In the genomic region with DNA sequence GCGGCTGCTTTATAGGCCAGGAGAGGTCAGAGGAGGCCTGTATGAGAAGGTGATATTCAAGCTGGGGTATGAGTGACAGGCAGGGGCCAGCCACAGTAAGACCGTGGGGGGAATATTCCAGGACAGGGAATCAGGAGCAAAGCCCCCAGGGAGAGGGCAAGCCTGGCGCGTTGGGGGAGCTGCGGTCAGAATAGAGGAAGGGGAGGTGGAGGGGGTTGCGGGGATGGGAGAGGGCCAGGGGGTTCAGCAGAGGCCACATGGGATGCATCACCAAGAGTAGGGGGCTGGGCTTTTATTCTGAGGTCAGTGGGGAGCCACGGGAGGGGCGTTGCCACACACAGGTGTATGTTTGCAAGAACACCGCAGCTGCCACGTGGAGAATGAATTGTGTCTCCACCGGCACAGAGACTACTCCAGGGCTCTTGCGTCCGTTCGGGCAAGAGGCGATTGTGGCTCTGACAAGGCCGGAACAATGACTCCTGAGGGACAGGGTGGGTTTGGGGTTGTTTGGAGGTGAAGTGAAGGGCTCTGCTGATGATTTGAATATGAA, we compare ENCODE assay signal across 12 cellular contexts.
DNase-seq lines count a peak whose midpoint lies in the region; ATAC-seq and TF ChIP-seq lines count a peak whose summit lies in the region.
"Had no signal": no experiment of that assay in that cellular context is flagged by ENCODE, and none has a peak within 500 bp of the region (broad histone marks: within the 10 kb centered on the region; RNA-seq: fewer than 3 reads in every experiment).

No MANE protein-coding gene starts in this region.

- no peak overlapping the region for H3K27ac Mint-ChIP-seq in chondrocyte (ENCODE audit: unreplicated experiment)
- no peak overlapping the region for H3K27ac Mint-ChIP-seq in mesothelial cell of epicardium
- H3K27ac Mint-ChIP-seq: CD8-positive, alpha-beta T cell had no signal

- peaks cover 27% of the 10 kb centered on the region for H3K27me3 Mint-ChIP-seq in chondrocyte (ENCODE audit: low read depth)
- peaks cover 45% of the 10 kb centered on the region for H3K27me3 Mint-ChIP-seq in mesothelial cell of epicardium (ENCODE audit: low read depth)

- DNase-seq in H7 (peak; percentile 48), chondrocyte (ENCODE audit: low spot score) (peak; percentile 57), lower lobe of right lung (peak; percentile 39), spleen (peak; percentile 61), NCI-H2196 (lab: John Stamatoyannopoulos, UW; ENCODE audit: unreplicated experiment) (no peak), mesothelial cell of epicardium (ENCODE audit: low spot score in 2 of 2, unreplicated experiment in 2 of 2) (no peak)
- no peak for DNase-seq in activated CD4-positive, alpha-beta T cell treated with anti-CD3 and anti-CD28 coated beads for 4 hours
- DNase-seq: ACHN; CD8-positive, alpha-beta T cell; HCEC 1CT; IMR-90 had no signal

- H3K4me3 Mint-ChIP-seq in chondrocyte (ENCODE audit: unreplicated experiment) (no peak overlapping the region), mesothelial cell of epicardium (no peak overlapping the region)
- H3K4me3 Mint-ChIP-seq: CD8-positive, alpha-beta T cell had no signal

- H3K4me3 ChIP-seq in H7 (ENCODE audit: insufficient read depth, low read depth, low read length) = no peak overlapping the region
- H3K4me3 ChIP-seq in lower lobe of right lung = no peak overlapping the region
- no peak overlapping the region for H3K4me3 ChIP-seq in spleen
- H3K4me3 ChIP-seq: K562 had no signal

- no peaks in the 10 kb centered on the region for H3K36me3 Mint-ChIP-seq in chondrocyte (ENCODE audit: low read depth)
- no peaks in the 10 kb centered on the region for H3K36me3 Mint-ChIP-seq in mesothelial cell of epicardium
- H3K36me3 Mint-ChIP-seq: CD8-positive, alpha-beta T cell had no signal

- H3K4me1 Mint-ChIP-seq in chondrocyte (ENCODE audit: low read depth) = no peaks in the 10 kb centered on the region
- H3K4me1 Mint-ChIP-seq in mesothelial cell of epicardium = no peaks in the 10 kb centered on the region

- H3K4me1 ChIP-seq in lower lobe of right lung = no peaks in the 10 kb centered on the region
- peaks cover 0 to under 1% (median 0%) of the 10 kb centered on the region in 6 donors for H3K4me1 ChIP-seq in spleen

- no peak for ATAC-seq in lower lobe of right lung
- ATAC-seq: CD8-positive, alpha-beta T cell; K562 had no signal

- TF ChIP-seq POLR2A in spleen (IDR thresholded peaks at IDR 0.05) = no peak

- H3K36me3 ChIP-seq in H7 (replicated peaks; ENCODE audit: control insufficient read depth, insufficient read depth, low read length) (no peaks in the 10 kb centered on the region), lower lobe of right lung (no peaks in the 10 kb centered on the region), spleen (no peaks in the 10 kb centered on the region)

- no peak overlapping the region for H3K27ac ChIP-seq in lower lobe of right lung
- no peak overlapping the region for H3K27ac ChIP-seq in spleen

- no peaks in the 10 kb centered on the region for H3K9me3 ChIP-seq in lower lobe of right lung
- no peaks in the 10 kb centered on the region for H3K9me3 ChIP-seq in spleen

- H3K9me3 Mint-ChIP-seq in chondrocyte (ENCODE audit: low read depth) = no peaks in the 10 kb centered on the region
- H3K9me3 Mint-ChIP-seq in mesothelial cell of epicardium = no peaks in the 10 kb centered on the region
- H3K9me3 Mint-ChIP-seq: CD8-positive, alpha-beta T cell had no signal

- H3K27me3 ChIP-seq in H7 (ENCODE audit: control insufficient read depth, insufficient read depth, low read length) (no peaks in the 10 kb centered on the region; the same call in 1 of the 2 replicates), lower lobe of right lung (ENCODE audit: low read depth) (no peaks in the 10 kb centered on the region), spleen (replicated peaks in 1 of 7) (peaks cover 0 to 21% (median 0%) of the 10 kb centered on the region in 7 donors)

- TF ChIP-seq CTCF in chondrocyte (IDR thresholded peaks at IDR 0.05) (no peak), lower lobe of right lung (IDR thresholded peaks at IDR 0.05) (no peak), spleen (IDR thresholded peaks at IDR 0.05 in 8 of 11, conservative IDR thresholded peaks at IDR 0.05 in 3 of 11) (no peak), mesothelial cell of epicardium (IDR thresholded peaks at IDR 0.05; ENCODE audit: unreplicated experiment) (no peak)

- intact Hi-C loops in lower lobe of right lung (cut with DNase I) (no loop called here), spleen (cut with DNase I; ENCODE audit: low total_unique reads) (no loop called here)

- WGBS in spleen, 5 donors = 81 to 89% (median 85%) methylated on average over 16 of the region's 16 CpGs

Comparison
In these comparisons a context has a peak if more than half of its experiments do, and no peak if none do; other contexts are left out.
1. DNase-seq: peak in H7 (single experiment), chondrocyte (single experiment), lower lobe of right lung (single experiment) and spleen (single experiment); none in activated CD4-positive, alpha-beta T cell treated with anti-CD3 and anti-CD28 coated beads for 4 hours (0 of 2), NCI-H2196 (single experiment) and mesothelial cell of epicardium (0 of 2).